Comparison of ENCODE assay signal across 16 cellular contexts in the genomic region with DNA sequence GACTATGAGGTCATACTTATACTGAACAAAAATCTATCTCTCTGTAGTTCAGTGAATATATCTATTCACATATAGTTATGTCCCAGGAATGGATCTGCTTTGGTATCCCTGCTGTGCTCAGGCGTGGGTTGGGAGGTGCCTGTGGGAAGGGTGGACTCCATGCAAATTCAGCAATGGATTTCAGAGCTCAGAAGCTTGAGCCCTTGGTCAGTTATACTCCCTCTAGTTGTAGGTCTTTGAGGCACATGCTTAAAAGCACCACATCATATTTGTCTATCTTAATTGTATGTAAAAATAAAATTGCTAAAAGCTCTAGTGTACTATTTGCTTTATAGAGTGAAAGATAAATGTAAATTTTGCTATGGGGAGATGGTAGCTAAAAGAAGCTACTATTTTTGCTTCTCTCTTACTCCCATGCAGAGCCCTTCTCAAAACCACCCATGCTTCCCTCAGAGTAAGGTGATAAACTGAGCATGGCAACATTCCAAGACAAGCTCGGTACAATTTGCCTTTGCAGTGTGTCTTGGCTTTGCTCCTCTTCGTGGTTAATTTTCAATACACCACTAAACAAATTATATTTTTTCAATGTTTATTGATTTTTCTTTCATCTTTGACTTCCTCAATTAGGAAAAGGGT. TPM values are rescaled to one million over a fixed set of nuclear protein-coding genes. Genes with fewer than 3 reads are reported as not detected.
DNase-seq lines count a peak whose midpoint lies in the region; ATAC-seq and TF ChIP-seq lines count a peak whose summit lies in the region.
"Had no signal": no experiment of that assay in that cellular context is flagged by ENCODE, and none has a peak within 500 bp of the region (broad histone marks: within the 10 kb centered on the region; RNA-seq: fewer than 3 reads in every experiment).

No MANE protein-coding gene starts in this region.

- H3K9me3 ChIP-seq in body of pancreas, result no peaks in the 10 kb centered on the region
- no peaks in the 10 kb centered on the region for H3K9me3 ChIP-seq in ovary
- H3K9me3 ChIP-seq: colonic mucosa had no signal

- TF ChIP-seq CTCF in body of pancreas (IDR thresholded peaks at IDR 0.05) (peak in 4 of 7 experiments; percentile 27 to 35 (median 32)), ovary (IDR thresholded peaks at IDR 0.05) (no peak)

- in situ Hi-C loops in ACHN (cut with HindIII; ENCODE audit: low pct_ligation_motif_present, low pct_unique_long_range_greater_than_20kb, low sequenced_read_pairs), result no loop called here

- TF ChIP-seq POLR2A in body of pancreas (IDR thresholded peaks at IDR 0.05), result no peak
- TF ChIP-seq POLR2A in ovary (IDR thresholded peaks at IDR 0.05), result no peak

- H3K27me3 ChIP-seq in body of pancreas, result no peaks in the 10 kb centered on the region
- no peaks in the 10 kb centered on the region for H3K27me3 ChIP-seq in ovary
- H3K27me3 ChIP-seq: colonic mucosa had no signal

- DNase-seq in ACHN (peak; percentile 76), HEK293T (ENCODE audit: extremely low spot score) (peak; percentile 3), body of pancreas (peak; percentile 30 to 48 (median 34)), iris pigment epithelial cell (ENCODE audit: low read depth) (peak; percentile 36), ovary (no peak)
- DNase-seq: activated CD4-positive, alpha-beta T cell treated with anti-CD3 and anti-CD28 coated beads for 4 hours; colonic mucosa; H7; MM.1S; NCI-H510A treated with DMSO at 0.1 percent for 48 hours; right cardiac atrium had no signal

- POLR2A ChIA-PET in HEK293T (lab: Yijun Ruan, JAX), result no interaction called here

- ATAC-seq in body of pancreas (peak; percentile 54), GM19467 (IDR thresholded peaks at IDR 0.05; ENCODE audit: unreplicated experiment) (no peak), HG02763 (IDR thresholded peaks at IDR 0.05; ENCODE audit: unreplicated experiment) (no peak), GM19455 (IDR thresholded peaks at IDR 0.05; ENCODE audit: unreplicated experiment) (no peak)
- ATAC-seq: activated T-helper 17 cell treated with anti-CD3 and anti-CD28 coated beads, Interleukin-2, amount 50 U/mL, for 72 hours; SK-N-SH treated with all-trans-retinoic acid at 6 μM for 48 hours had no signal

- H3K4me3 ChIP-seq in body of pancreas (no peak overlapping the region), ovary (no peak overlapping the region)
- H3K4me3 ChIP-seq: colonic mucosa had no signal

- H3K4me1 ChIP-seq in body of pancreas (peaks cover 36% of the 10 kb centered on the region), ovary (ENCODE audit: insufficient read depth) (peaks cover 1% of the 10 kb centered on the region)
- H3K4me1 ChIP-seq: colonic mucosa had no signal

- H3K27ac ChIP-seq in body of pancreas, result peak overlapping the region in 3 of 4 donors; percentile 65 to 84 (median 74)
- no peak overlapping the region for H3K27ac ChIP-seq in ovary
- H3K27ac ChIP-seq: colonic mucosa had no signal

- CTCF ChIA-PET in HEK293T (lab: Yijun Ruan, JAX), result no interaction called here

- H3K36me3 ChIP-seq in body of pancreas (replicated peaks in 1 of 2; ENCODE audit: insufficient read depth in 1 of 2, low read depth in 2 of 2), result no peaks in the 10 kb centered on the region
- no peaks in the 10 kb centered on the region for H3K36me3 ChIP-seq in ovary
- H3K36me3 ChIP-seq: colonic mucosa had no signal

- TF ChIP-seq EP300 in ovary (IDR thresholded peaks at IDR 0.05), result no peak

- WGBS in body of pancreas, 2 donors, result 26 to 32% methylated on average over 3 of the region's 3 CpGs
- 36 to 42% (median 41%) methylated on average over 3 of the region's 3 CpGs for WGBS in ovary, 3 donors

- intact Hi-C loops in body of pancreas (cut with DNase I) (no loop called here), ovary (cut with DNase I) (no loop called here)

TF ChIP-seq in HEK293T, 16 proteins besides CTCF, POLR2A, EP300 and RAD21:
- no peak for TF ChIP-seq ZNF384 (IDR thresholded peaks at IDR 0.05)
- no peak for TF ChIP-seq FOXK2 (IDR thresholded peaks at IDR 0.05)
- no peak for TF ChIP-seq FOXM1 (IDR thresholded peaks at IDR 0.05; ENCODE audit: borderline replicate concordance)
- TF ChIP-seq NFRKB (IDR thresholded peaks at IDR 0.05), result no peak
- TF ChIP-seq SUZ12 (IDR thresholded peaks at IDR 0.05), result no peak
- TF ChIP-seq SP1 (IDR thresholded peaks at IDR 0.05), result no peak
- TF ChIP-seq CTBP1 (IDR thresholded peaks at IDR 0.05; ENCODE audit: borderline replicate concordance), result no peak

RNA-seq across cellular contexts. Expression of a gene that starts 54.9 kb away (rescaled TPM):
- total RNA-seq in body of pancreas, result 10 to 100 TPM; 36.8 to 50.4 TPM
- total RNA-seq in ovary, result 10 to 100 TPM; 12.3 to 21.9 (median 17.1) TPM
- 1 to 10 TPM; 2.0 to 6.3 TPM for polyA plus RNA-seq in ovary

Comparison
In these comparisons a context has a peak if more than half of its experiments do, and no peak if none do; other contexts are left out.
1. DNase-seq: peak in ACHN (single experiment), HEK293T (single experiment), body of pancreas (4 of 4) and iris pigment epithelial cell (single experiment); none in ovary (0 of 5).
2. H3K27ac ChIP-seq: peak in body of pancreas (3 of 4); none in ovary (0 of 2).
3. CTCF ChIP-seq: peak in body of pancreas (4 of 7); none in ovary (0 of 3).